Comparison of ENCODE assay signal across 8 cellular contexts in genomic region chrX:155819966-155820491, GRCh38.
A peak's percentile ranks its signal among the peaks of the same experiment; 100 is the strongest.
DNase-seq lines count a peak whose midpoint lies in the region; ATAC-seq and TF ChIP-seq lines count a peak whose summit lies in the region.

No MANE protein-coding gene starts in this region.

- WGBS in suprapubic skin = 25% methylated on average over 1 of the region's 3 CpGs

- no peak for TF ChIP-seq EP300 in suprapubic skin (IDR thresholded peaks at IDR 0.05)

- no peaks in the 10 kb centered on the region for H3K27me3 Mint-ChIP-seq in endothelial cell (ENCODE audit: unreplicated experiment)

- H3K27me3 ChIP-seq in suprapubic skin = peaks cover 5% of the 10 kb centered on the region

- ATAC-seq in HG03378 (IDR thresholded peaks at IDR 0.05; ENCODE audit: unreplicated experiment) (peak; percentile 72), HG03439 (IDR thresholded peaks at IDR 0.05; ENCODE audit: unreplicated experiment) (no peak)

- TF ChIP-seq CTCF in endothelial cell (IDR thresholded peaks at IDR 0.05; ENCODE audit: unreplicated experiment) (peak; percentile 24), suprapubic skin (IDR thresholded peaks at IDR 0.05) (peak; percentile 14 to 16)

- peaks cover 3% of the 10 kb centered on the region for H3K9me3 ChIP-seq in suprapubic skin

- DNase-seq in DMS114 treated with DMSO at 0.1 percent for 48 hours (lab: John Stamatoyannopoulos, UW; ENCODE audit: unreplicated experiment) (peak; percentile 39), NCI-H460 (ENCODE audit: extremely low read depth, low read depth) (peak; percentile 90), endothelial cell (ENCODE audit: low spot score) (peak; percentile 60), myocyte (ENCODE audit: low read depth) (peak; percentile 64), suprapubic skin (ENCODE audit: low spot score in 2 of 2) (no peak)
- DNase-seq in activated CD4-positive, alpha-beta T cell treated with anti-CD3 and anti-CD28 coated beads for 4 hours = peak; percentile 11 to 34

- H3K36me3 Mint-ChIP-seq in endothelial cell (ENCODE audit: low read depth, unreplicated experiment) = no peaks in the 10 kb centered on the region

- no peaks in the 10 kb centered on the region for H3K4me1 ChIP-seq in suprapubic skin

- no peak overlapping the region for H3K4me3 Mint-ChIP-seq in endothelial cell (ENCODE audit: unreplicated experiment)

- H3K4me1 Mint-ChIP-seq in endothelial cell (ENCODE audit: unreplicated experiment) = no peaks in the 10 kb centered on the region

- peaks cover 5% of the 10 kb centered on the region for H3K9me3 Mint-ChIP-seq in endothelial cell (ENCODE audit: unreplicated experiment)

- no peak overlapping the region for H3K27ac ChIP-seq in suprapubic skin

- no peaks in the 10 kb centered on the region for H3K36me3 ChIP-seq in suprapubic skin

- TF ChIP-seq POLR2A in suprapubic skin (IDR thresholded peaks at IDR 0.05) = no peak

- no peak overlapping the region for H3K27ac Mint-ChIP-seq in endothelial cell (ENCODE audit: unreplicated experiment)

- no peak overlapping the region for H3K4me3 ChIP-seq in suprapubic skin

Comparison
In these comparisons a context has a peak if more than half of its experiments do, and no peak if none do; other contexts are left out.
1. DNase-seq: peak in DMS114 treated with DMSO at 0.1 percent for 48 hours (single experiment), NCI-H460 (single experiment), activated CD4-positive, alpha-beta T cell treated with anti-CD3 and anti-CD28 coated beads for 4 hours (2 of 2), endothelial cell (single experiment) and myocyte (single experiment); none in suprapubic skin (0 of 2).